ENCODE assay signal across 8 cellular contexts in the genomic region with DNA sequence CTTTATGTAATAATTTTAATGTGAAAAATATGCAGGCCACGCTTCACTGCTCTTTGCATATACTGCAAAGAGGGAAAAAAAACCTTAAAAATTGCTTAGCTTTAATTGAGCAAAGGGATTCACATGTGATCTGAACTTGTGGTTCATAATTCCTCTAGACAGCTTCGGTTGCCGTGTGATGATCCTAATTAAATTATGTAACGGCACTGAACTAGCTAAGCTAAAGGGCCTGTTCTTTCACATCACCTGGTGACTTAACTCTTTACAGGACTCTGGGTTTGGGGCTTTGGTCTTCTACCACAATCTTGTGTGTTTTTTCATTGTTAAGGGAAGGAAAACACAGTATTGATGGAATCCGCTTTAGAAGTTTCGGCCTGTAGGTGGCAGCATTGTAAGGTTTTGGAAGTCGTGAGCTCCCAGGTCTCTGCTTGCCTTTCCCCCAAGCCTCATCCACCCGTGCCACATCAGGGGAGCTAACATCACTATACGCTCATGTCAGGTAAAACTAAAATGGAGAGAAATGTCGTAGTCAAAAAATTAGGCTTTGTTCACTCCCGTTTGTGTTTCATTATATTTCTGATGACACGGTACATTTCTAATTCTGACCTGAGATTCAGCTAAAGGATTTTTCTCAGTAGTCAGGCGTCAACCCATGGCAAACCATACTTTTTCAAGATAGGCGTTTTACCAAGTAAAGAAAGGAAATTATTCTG.
DNase-seq lines count a peak whose midpoint lies in the region; ATAC-seq and TF ChIP-seq lines count a peak whose summit lies in the region.

No MANE protein-coding gene starts in this region.

- CTCF ChIA-PET in AG04450 (lab: Charles Lee): interaction anchor here (0.5 to 5.5 kb wide), 88 partner anchors 11 to 1574 kb away, joined by 3 to 92 read pairs (median 4); a partner anchor contains a TSS

- H3K36me3 ChIP-seq in OCI-LY1 (ENCODE audit: insufficient read depth, low read length) (no peaks in the 10 kb centered on the region), parathyroid adenoma (ENCODE audit: control insufficient read depth, insufficient read depth, low read length) (no peaks in the 10 kb centered on the region)

- no peaks in the 10 kb centered on the region for H4K20me1 ChIP-seq in OCI-LY1 (ENCODE audit: insufficient read depth, low read length)

- ATAC-seq in GM18520 (IDR thresholded peaks at IDR 0.05; ENCODE audit: unreplicated experiment) (peak; percentile 67), GM19467 (IDR thresholded peaks at IDR 0.05; ENCODE audit: unreplicated experiment) (no peak)

- H3K4me2 ChIP-seq in OCI-LY1 (ENCODE audit: low read length) (no peak overlapping the region), parathyroid adenoma (ENCODE audit: low read length) (peak overlapping the region; percentile 56)

- H3K27ac ChIP-seq in AG04450 (ENCODE audit: low read depth, low read length) (no peak overlapping the region), OCI-LY1 (ENCODE audit: low read depth, low read length, poor library complexity, severe bottlenecking) (no peak overlapping the region), parathyroid adenoma (no peak overlapping the region)

- H2AFZ ChIP-seq in OCI-LY1 (ENCODE audit: low read length): no peak overlapping the region
- H2AFZ ChIP-seq in parathyroid adenoma: peak overlapping the region; percentile 58

- DNase-seq in AG04450 (ENCODE audit: low read depth, low spot score) (peak; percentile 51), HuH-7.5 (ENCODE audit: low spot score) (peak; percentile 13), glomerular visceral epithelial cell (ENCODE audit: extremely low spot score) (peak; percentile 65)
- DNase-seq in activated effector memory CD4-positive, alpha-beta T cell treated with Interleukin-2 at 50 U/mL for 16 hours: peak; percentile 4

- POLR2A ChIA-PET in AG04450 (lab: Yijun Ruan, JAX): no interaction called here

- H3K9ac ChIP-seq in OCI-LY1 (ENCODE audit: low read length) (no peak overlapping the region), parathyroid adenoma (no peak overlapping the region)

- no peaks in the 10 kb centered on the region for H3K79me2 ChIP-seq in OCI-LY1 (ENCODE audit: insufficient read depth, low read length)
- H3K79me2 ChIP-seq in parathyroid adenoma: no peaks in the 10 kb centered on the region

- H3K4me3 ChIP-seq in AG04450 (ENCODE audit: low read depth, low read length) (no peak overlapping the region), OCI-LY1 (ENCODE audit: low read depth, low read length, poor library complexity, severe bottlenecking) (no peak overlapping the region), parathyroid adenoma (ENCODE audit: low read depth, low read length) (no peak overlapping the region)

- no peaks in the 10 kb centered on the region for H3F3A ChIP-seq in OCI-LY1 (ENCODE audit: insufficient read depth, low read length)

- H3K9me3 ChIP-seq in AG04450 (ENCODE audit: control insufficient read depth, insufficient read depth, low read length) (no peaks in the 10 kb centered on the region), OCI-LY1 (ENCODE audit: low read length) (no peaks in the 10 kb centered on the region), parathyroid adenoma (ENCODE audit: control insufficient read depth, low read length) (no peaks in the 10 kb centered on the region)

- no peaks in the 10 kb centered on the region for H3K9me2 ChIP-seq in OCI-LY1 (ENCODE audit: low read depth, low read length)

- H3K4me1 ChIP-seq in OCI-LY1 (ENCODE audit: insufficient read depth, low read length, severe bottlenecking) (no peaks in the 10 kb centered on the region), parathyroid adenoma (no peaks in the 10 kb centered on the region)

- TF ChIP-seq CTCF in AG04450 (IDR thresholded peaks at IDR 0.05; ENCODE audit: low read depth, low read length) (peak; percentile 78), OCI-LY1 (IDR thresholded peaks at IDR 0.05; ENCODE audit: low read length) (peak; percentile 74; the same call in 1 of the 2 replicates), parathyroid adenoma (IDR thresholded peaks at IDR 0.05) (peak; percentile 56)

- H3K27me3 ChIP-seq in AG04450 (ENCODE audit: control insufficient read depth, insufficient read depth, low read length) (no peaks in the 10 kb centered on the region), OCI-LY1 (ENCODE audit: insufficient read depth, low read length) (no peaks in the 10 kb centered on the region), parathyroid adenoma (ENCODE audit: control insufficient read depth, insufficient read depth, low read length) (no peaks in the 10 kb centered on the region)

Comparison
In these comparisons a context has a peak if more than half of its experiments do, and no peak if none do; other contexts are left out.
1. DNase-seq: peak in every context shown above with its lines; median percentile 65 in glomerular visceral epithelial cell; 51 in AG04450; 13 in HuH-7.5; 4 in activated effector memory CD4-positive, alpha-beta T cell treated with Interleukin-2 at 50 U/mL for 16 hours.